In genomic region chr2:109205447-109205846, GRCh38 we compare ENCODE assay signal across 30 cellular contexts.
"Had no signal": no experiment of that assay in that cellular context is flagged by ENCODE, and none has a peak within 500 bp of the region (broad histone marks: within the 10 kb centered on the region; RNA-seq: fewer than 3 reads in every experiment).

No MANE protein-coding gene starts in this region.

- H3K27me3 ChIP-seq: esophagus squamous epithelium, gastroesophageal sphincter had no signal

- H3K4me3 ChIP-seq: esophagus squamous epithelium, gastroesophageal sphincter had no signal

- DNase-seq: activated B cell treated with CpG ODN at 0.5 μM for 24 hours; activated CD4-positive, alpha-beta memory T cell treated with anti-CD3 and anti-CD28 coated beads, Interleukin-2, amount 10 ng/mL, durations not matched to agents 7 days and 5 days; activated CD4-positive, alpha-beta T cell treated with anti-CD3 and anti-CD28 coated beads for 1 hour; activated CD4-positive, alpha-beta T cell treated with anti-CD3 and anti-CD28 coated beads for 4 hours; activated CD4-positive, alpha-beta T cell treated with anti-CD3 and anti-CD28 coated beads, Interleukin-2, amount 10 ng/mL, durations not matched to agents 7 days and 5 days; activated CD4-positive, alpha-beta T cell treated with anti-CD3 and anti-CD28 coated beads, Interleukin-2, amount 50 U/mL, for 4 hours; activated gamma-delta T cell treated with Interleukin-2 at 50 U/mL for 16 hours; activated naive CD4-positive, alpha-beta T cell treated with anti-CD3 and anti-CD28 coated beads, Interleukin-2, amount 50 U/mL, for 16 hours; activated naive CD4-positive, alpha-beta T cell treated with Interleukin-2 at 50 U/mL for 16 hours; activated T-cell treated with anti-CD3 and anti-CD28 coated beads, Interleukin-2, amount 50 U/mL, for 1 hour; amniotic stem cell; anterior cingulate cortex; brain microvascular endothelial cell; caudate nucleus; cortex of kidney; dermis blood vessel endothelial cell; effector CD4-positive, alpha-beta T cell; esophagus squamous epithelium; foreskin melanocyte; T-helper 1 cell; T-helper 17 cell; T1000; WERI-Rb-1 had no signal

- FAIRE-seq: astrocyte, bronchial epithelial cell, colon, endometrium, endothelial cell of umbilical vein had no signal

- H3K36me3 ChIP-seq: brain microvascular endothelial cell, esophagus squamous epithelium, gastroesophageal sphincter, WERI-Rb-1 had no signal

- ATAC-seq: gastroesophageal sphincter, T-helper 17 cell had no signal

- H3K27ac ChIP-seq: brain microvascular endothelial cell, epithelial cell of prostate, esophagus squamous epithelium, gastroesophageal sphincter, WERI-Rb-1 had no signal
